11 cellular contexts compared by ENCODE assay signal in the genomic region with DNA sequence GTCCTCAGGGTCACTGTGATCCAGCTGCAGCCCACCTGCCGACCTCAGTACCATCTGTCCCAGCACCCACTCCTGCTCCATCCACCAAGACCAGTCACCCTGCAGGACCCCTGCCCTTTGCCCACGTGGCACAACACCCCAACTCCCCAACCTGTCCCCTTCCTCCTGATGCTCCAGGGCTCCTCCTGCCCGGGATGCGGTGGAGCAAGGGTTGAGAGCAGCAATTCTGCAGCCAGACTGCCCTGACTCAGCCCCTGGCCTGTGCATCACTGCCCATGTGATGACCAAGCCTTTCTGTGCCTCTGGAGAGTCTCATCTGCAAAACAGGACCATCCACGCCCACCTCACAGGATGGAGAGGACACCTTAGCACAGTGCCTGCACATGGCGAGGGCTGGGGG. TPM values are rescaled to one million over a fixed set of nuclear protein-coding genes. Genes with fewer than 3 reads are reported as not detected.
DNase-seq lines count a peak whose midpoint lies in the region; ATAC-seq, FAIRE-seq and TF ChIP-seq lines count a peak whose summit lies in the region.
"Not testable (repeated sequence)": the region's sequence is repeated elsewhere in the genome, so short reads cannot be mapped to it uniquely, and the experiment has no call there.
"Had no signal": no experiment of that assay in that cellular context is flagged by ENCODE, and none has a peak within 500 bp of the region (broad histone marks: within the 10 kb centered on the region; RNA-seq: fewer than 3 reads in every experiment).

No MANE protein-coding gene starts in this region.

- 60% methylated on average over 1 of the region's 6 CpGs for WGBS in esophagus muscularis mucosa

- not testable (repeated sequence) for H3K79me2 ChIP-seq in osteoblast (ENCODE audit: insufficient read depth, low read length)

- not testable (repeated sequence) for H4K20me1 ChIP-seq in osteoblast (ENCODE audit: insufficient read depth, low read length)

- not testable (repeated sequence) for TF ChIP-seq CTCF in RWPE2 (IDR thresholded peaks at IDR 0.05; ENCODE audit: poor library complexity, severe bottlenecking); esophagus muscularis mucosa (IDR thresholded peaks at IDR 0.05); osteoblast (IDR thresholded peaks at IDR 0.05; ENCODE audit: extremely low read depth, low read depth, low read length)

- not testable (repeated sequence) for H3K4me3 ChIP-seq in RWPE2 (ENCODE audit: severe bottlenecking); esophagus muscularis mucosa; osteoblast (ENCODE audit: insufficient read depth, low read length)

- peak; percentile 58 for FAIRE-seq in urothelium cell line (lab: Jason Lieb, UNC)

- not testable (repeated sequence) for H3K9me3 ChIP-seq in RWPE2 (ENCODE audit: severe bottlenecking); esophagus muscularis mucosa; osteoblast (ENCODE audit: low read depth, low read length)

- H3K27ac ChIP-seq in RWPE2 (ENCODE audit: poor library complexity, severe bottlenecking); esophagus muscularis mucosa (replicated peaks in 1 of 4); osteoblast (ENCODE audit: low read depth, low read length): not testable (repeated sequence)

- H3K36me3 ChIP-seq in RWPE2 (ENCODE audit: low read depth); esophagus muscularis mucosa; osteoblast (ENCODE audit: insufficient read depth, low read length): not testable (repeated sequence)

- TF ChIP-seq EP300 in esophagus muscularis mucosa (IDR thresholded peaks at IDR 0.05) = not testable (repeated sequence)

- H3K4me2 ChIP-seq in osteoblast (ENCODE audit: insufficient read depth, low read length) = not testable (repeated sequence)

- H3K4me1 ChIP-seq in RWPE2 (ENCODE audit: insufficient read depth, poor library complexity, severe bottlenecking); esophagus muscularis mucosa; osteoblast (ENCODE audit: insufficient read depth, low read length): not testable (repeated sequence)

- not testable (repeated sequence) for TF ChIP-seq POLR2A in esophagus muscularis mucosa (IDR thresholded peaks at IDR 0.05; ENCODE audit: low read depth)

- H3K27me3 ChIP-seq in RWPE2 (ENCODE audit: insufficient read depth, poor library complexity, severe bottlenecking); osteoblast (ENCODE audit: insufficient read depth, low read length): not testable (repeated sequence)
- peaks cover 0 to 14% (median 0%) of the 10 kb centered on the region in 4 donors for H3K27me3 ChIP-seq in esophagus muscularis mucosa

- peak; percentile 9; the same call in 1 of the 3 replicates for ATAC-seq in RWPE2 (ENCODE audit: low read depth)

- DNase-seq in ELR (ENCODE audit: low read depth) (peak; percentile 4), esophagus muscularis mucosa (ENCODE audit: extremely low spot score) (peak; percentile 53), osteoblast (ENCODE audit: insufficient read length, low spot score, missing footprints) (peak; percentile 61)
- DNase-seq in RWPE2 (ENCODE audit: low spot score); urothelium cell line (ENCODE audit: low spot score): not testable (repeated sequence)

- intact Hi-C loops in esophagus muscularis mucosa (cut with DNase I) = not testable (repeated sequence)

- not testable (repeated sequence) for H2AFZ ChIP-seq in osteoblast (ENCODE audit: low read length)

RNA-seq across cellular contexts. Expression of gene RAB6D, which starts 24.9 kb away (rescaled TPM):
- under 1 TPM in 2 of 4 donors, not detected in 2; 0.11 to 0.13 TPM for total RNA-seq in esophagus muscularis mucosa
- total RNA-seq in osteoblast = under 0.01 TPM in 1 of 2 replicates, not detected in the other
- total RNA-seq: A172; B cell; CD4-positive, alpha-beta T cell; CD8-positive, alpha-beta T cell; G401; GM12878 had no signal
